In genomic region chr3:149086232-149086988, GRCh38 we compare ENCODE assay signal across 8 cellular contexts. TPM values are rescaled to one million over a fixed set of nuclear protein-coding genes. Genes with fewer than 3 reads are reported as not detected.
DNase-seq lines count a peak whose midpoint lies in the region; ATAC-seq and TF ChIP-seq lines count a peak whose summit lies in the region.

HLTF (minus strand) TSS chr3:149086533; CDS start chr3:149086336, 197 bp downstream.

- peaks cover 8 to 27% (median 15%) of the 10 kb centered on the region in 10 experiments; a peak in 19 of 20 replicates for H3K4me1 ChIP-seq in BLaER1 treated with 17β-estradiol and CSF1 and Interleukin-3, amounts not matched to agents 10 nM and 100 nM
- H3K4me1 ChIP-seq in duodenal mucosa (ENCODE audit: control insufficient read depth in 1 of 2, insufficient read depth in 2 of 2, low read length in 2 of 2) (peaks cover 0 to 6% of the 10 kb centered on the region in 2 donors), right lobe of liver (peaks cover 0 to 8% (median 0%) of the 10 kb centered on the region in 4 donors)

- no peaks in the 10 kb centered on the region for H3K27me3 ChIP-seq in BLaER1 treated with 17β-estradiol and CSF1 and Interleukin-3, amounts not matched to agents 10 nM and 100 nM
- H3K27me3 ChIP-seq in duodenal mucosa (ENCODE audit: control insufficient read depth in 1 of 2, insufficient read depth in 2 of 2, low read length in 2 of 2), result no peaks in the 10 kb centered on the region
- no peaks in the 10 kb centered on the region for H3K27me3 ChIP-seq in right lobe of liver

- ATAC-seq in GM19351 (IDR thresholded peaks at IDR 0.05; ENCODE audit: unreplicated experiment) (peak; percentile 96), HG03521 (IDR thresholded peaks at IDR 0.05; ENCODE audit: unreplicated experiment) (peak; percentile 98), right lobe of liver (peak; percentile 99 to 100 (median 99))

- peaks cover 0 to 33% (median 27%) of the 10 kb centered on the region in 11 experiments; a peak in 16 of 22 replicates for H3K36me3 ChIP-seq in BLaER1 treated with 17β-estradiol and CSF1 and Interleukin-3, amounts not matched to agents 10 nM and 100 nM
- H3K36me3 ChIP-seq in duodenal mucosa (ENCODE audit: control insufficient read depth in 1 of 2, insufficient read depth in 2 of 2, low read length in 2 of 2) (no peaks in the 10 kb centered on the region), right lobe of liver (no peaks in the 10 kb centered on the region)

- peak within 1 kb of the TSS in 9 of 11 experiments; percentile 30 to 80 (median 74); a peak in 18 of 22 replicates for H3K27ac ChIP-seq in BLaER1 treated with 17β-estradiol and CSF1 and Interleukin-3, amounts not matched to agents 10 nM and 100 nM
- H3K27ac ChIP-seq in duodenal mucosa (ENCODE audit: low read depth, low read length), result peak within 1 kb of the TSS; percentile 39
- H3K27ac ChIP-seq in right lobe of liver, result peak within 1 kb of the TSS; percentile 15 to 40 (median 32)

- H4K20me1 ChIP-seq in BLaER1 treated with 17β-estradiol and CSF1 and Interleukin-3, amounts not matched to agents 10 nM and 100 nM, result peaks cover 0 to 15% (median 4%) of the 10 kb centered on the region in 11 experiments; a peak in 6 of 22 replicates

- intact Hi-C loops in activated CD4-positive, alpha-beta memory T cell treated with anti-CD3 and anti-CD28 coated beads for 36 hours (cut with micrococcal nuclease), result loop anchor here (1.0 to 5.0 kb wide), 5 partner anchors 43 to 141 kb away; partner anchors contain the start of gene HPS3
- intact Hi-C loops in right lobe of liver (cut with DNase I), result no loop called here

- H3K9me3 ChIP-seq in BLaER1 treated with 17β-estradiol and CSF1 and Interleukin-3, amounts not matched to agents 10 nM and 100 nM (replicated peaks in 1 of 11), result peaks cover 0 to 9% (median 6%) of the 10 kb centered on the region in 11 experiments; a peak in 12 of 22 replicates
- H3K9me3 ChIP-seq in duodenal mucosa (ENCODE audit: control insufficient read depth in 1 of 2, low read length in 2 of 2) (no peaks in the 10 kb centered on the region), right lobe of liver (no peaks in the 10 kb centered on the region)

- 27% methylated on average over 11 of the region's 57 CpGs for WGBS in right lobe of liver (ENCODE audit: insufficient coverage, low coverage, low lambda C conversion rate, missing lambda C conversion rate)

- no peaks in the 10 kb centered on the region for H3K9me3 Mint-ChIP-seq in activated CD4-positive, alpha-beta memory T cell treated with anti-CD3 and anti-CD28 coated beads for 36 hours

- CTCF ChIA-PET in activated CD4-positive, alpha-beta memory T cell treated with anti-CD3 and anti-CD28 coated beads for 36 hours (lab: Charles Lee), result interaction anchor here (0.9 to 1.6 kb wide), 4 partner anchors 34 to 186 kb away, joined by 3 to 4 read pairs (median 4); no protein-coding TSS in a partner anchor

- H3K36me3 Mint-ChIP-seq in activated CD4-positive, alpha-beta memory T cell treated with anti-CD3 and anti-CD28 coated beads for 36 hours, result peaks cover 7% of the 10 kb centered on the region

- DNase-seq in NCI-H774 (lab: John Stamatoyannopoulos, UW) (peak; percentile 99), right lobe of liver (peak; percentile 92 to 96 (median 93))
- peak; percentile 93 for DNase-seq in activated CD4-positive, alpha-beta memory T cell treated with anti-CD3 and anti-CD28 coated beads for 36 hours
- peak; percentile 87 to 90 for DNase-seq in stimulated activated CD4-positive, alpha-beta T cell treated with anti-CD3 and anti-CD28 coated beads, Interleukin-4, amount 100 ng/mL, for 4 hours

- peak within 1 kb of the TSS; percentile 56 for H3K27ac Mint-ChIP-seq in activated CD4-positive, alpha-beta memory T cell treated with anti-CD3 and anti-CD28 coated beads for 36 hours

- TF ChIP-seq POLR2A in right lobe of liver (IDR thresholded peaks at IDR 0.05), result peak; percentile 28

- no peak for TF ChIP-seq CTCF in right lobe of liver (IDR thresholded peaks at IDR 0.05)

- H3K4me3 ChIP-seq in BLaER1 treated with 17β-estradiol and CSF1 and Interleukin-3, amounts not matched to agents 10 nM and 100 nM, result peak within 1 kb of the TSS; percentile 71 to 88 (median 82)
- H3K4me3 ChIP-seq in duodenal mucosa (ENCODE audit: low read depth in 1 of 2, low read length in 2 of 2) (peak within 1 kb of the TSS; percentile 88 to 91), right lobe of liver (peak within 1 kb of the TSS; percentile 64 to 73 (median 68))

- H3K9ac ChIP-seq in BLaER1 treated with 17β-estradiol and CSF1 and Interleukin-3, amounts not matched to agents 10 nM and 100 nM, result peak within 1 kb of the TSS; percentile 53 to 85 (median 78); a peak in 21 of 22 replicates
- H3K9ac ChIP-seq in duodenal mucosa (ENCODE audit: low read depth in 1 of 2, low read length in 2 of 2), result peak within 1 kb of the TSS; percentile 64 to 80

- no peaks in the 10 kb centered on the region for H3K27me3 Mint-ChIP-seq in activated CD4-positive, alpha-beta memory T cell treated with anti-CD3 and anti-CD28 coated beads for 36 hours

- H3K4me2 ChIP-seq in BLaER1 treated with 17β-estradiol and CSF1 and Interleukin-3, amounts not matched to agents 10 nM and 100 nM, result peak within 1 kb of the TSS; percentile 80 to 97 (median 92)

- peak within 1 kb of the TSS; percentile 95 for H3K4me3 Mint-ChIP-seq in activated CD4-positive, alpha-beta memory T cell treated with anti-CD3 and anti-CD28 coated beads for 36 hours

- POLR2A ChIA-PET in activated CD4-positive, alpha-beta memory T cell treated with anti-CD3 and anti-CD28 coated beads for 36 hours (lab: Charles Lee), result interaction anchor here (0.6 kb wide), 1 partner anchor 725 kb away, joined by 3 read pairs; no protein-coding TSS in a partner anchor

- peaks cover 16% of the 10 kb centered on the region for H3K4me1 Mint-ChIP-seq in activated CD4-positive, alpha-beta memory T cell treated with anti-CD3 and anti-CD28 coated beads for 36 hours (ENCODE audit: low read depth)

RNA-seq across cellular contexts. Expression of gene HLTF, which starts in this region (rescaled TPM):
- 10 to 100 TPM; 22.3 to 25.1 TPM for total RNA-seq in activated CD4-positive, alpha-beta memory T cell treated with anti-CD3 and anti-CD28 coated beads for 36 hours
- total RNA-seq in right lobe of liver, result 10 to 100 TPM; 10.5 to 14.6 (median 12.3) TPM

Comparison
In these comparisons a context has a peak if more than half of its experiments do, and no peak if none do; other contexts are left out.
1. Peak in every context shown above with its lines: DNase-seq, ATAC-seq, H3K4me3 ChIP-seq and H3K27ac ChIP-seq.